20 cellular contexts compared by ENCODE assay signal in genomic region chr18:50663626-50664441, GRCh38.
"Had no signal": no experiment of that assay in that cellular context is flagged by ENCODE, and none has a peak within 500 bp of the region (broad histone marks: within the 10 kb centered on the region; RNA-seq: fewer than 3 reads in every experiment).

No MANE protein-coding gene starts in this region.

- DNase-seq: activated CD4-positive, alpha-beta memory T cell treated with anti-CD3 and anti-CD28 coated beads for 36 hours; activated CD4-positive, alpha-beta T cell treated with anti-CD3 and anti-CD28 coated beads for 48 hours; activated CD4-positive, CD25-positive, alpha-beta regulatory T cell; activated naive CD4-positive, alpha-beta T cell treated with anti-CD3 and anti-CD28 coated beads for 36 hours; activated naive CD8-positive, alpha-beta T cell treated with anti-CD3 and anti-CD28 coated beads, Interleukin-2, amount 10 ng/mL, durations not matched to agents 7 days and 5 days; activated T-cell treated with anti-CD3 and anti-CD28 coated beads, Interleukin-2, amount 50 U/mL, for 48 hours; amniotic stem cell; effector memory CD8-positive, alpha-beta T cell; kidney; pancreas; right lobe of liver; stimulated activated CD4-positive, alpha-beta T cell treated with anti-CD3 and anti-CD28 coated beads, Interleukin-2, amount 100 ng/mL, for 24 hours; stomach; SW 1271; T-helper 17 cell had no signal

- H3K36me3 ChIP-seq: esophagus muscularis mucosa, pancreas, right lobe of liver, stomach, suprapubic skin, vagina had no signal

- H3K27ac ChIP-seq: pancreas, right lobe of liver, skin epidermis, stomach, suprapubic skin, vagina had no signal

- H3K4me3 ChIP-seq: esophagus muscularis mucosa, pancreas, right lobe of liver, skin epidermis, stomach, suprapubic skin, vagina had no signal

- H3K27me3 ChIP-seq: esophagus muscularis mucosa, pancreas, right lobe of liver, stomach, suprapubic skin, vagina had no signal

- H3K4me1 ChIP-seq: pancreas, right lobe of liver, suprapubic skin, vagina had no signal

- ATAC-seq: effector memory CD8-positive, alpha-beta T cell; pancreas; right lobe of liver; stimulated activated memory B cell treated with anti-CD40 and anti-IgM and Interleukin-4, amounts not matched to agents 10 μg/mL and 1 μg/mL and 100 μg/mL, for 72 hours; T-helper 17 cell had no signal

- H3K9me3 ChIP-seq: pancreas, right lobe of liver, suprapubic skin, vagina had no signal
